Comparison of ENCODE assay signal across 1 cellular context in genomic region chr22:27905638-27906037, GRCh38.
TF ChIP-seq lines count a peak whose summit lies in the region.

No MANE protein-coding gene starts in this region.

TF ChIP-seq in GM23338, 12 proteins besides CTCF, POLR2A, EP300 and RAD21:
- TF ChIP-seq ZNF462 (CRISPR knock-in tag; IDR thresholded peaks at IDR 0.05), result no peak
TF ChIP-seq in GM23338: peak in this region for 0.
